Comparison of ENCODE assay signal across 1 cellular context in the genomic region with DNA sequence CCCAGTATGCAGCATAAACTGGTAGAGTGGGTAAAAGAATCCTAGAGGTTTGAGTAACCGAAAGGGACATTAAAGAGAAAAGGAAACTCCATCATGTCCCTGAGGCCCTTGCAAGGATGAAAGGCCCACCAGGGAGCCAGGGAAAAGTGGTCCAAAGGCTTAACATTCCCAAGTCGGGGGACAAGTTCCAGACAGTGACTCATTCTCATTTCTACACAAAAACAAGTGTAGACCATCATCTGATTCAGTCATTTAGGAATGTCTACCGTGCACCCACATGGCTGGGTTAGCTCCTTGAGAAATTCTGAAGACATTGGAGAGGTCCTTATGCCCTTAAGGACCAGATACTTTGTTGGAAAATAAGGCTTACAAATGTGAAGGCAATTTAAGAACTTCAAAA.
TF ChIP-seq lines count a peak whose summit lies in the region.

No MANE protein-coding gene starts in this region.

TF ChIP-seq in IMR-90, 13 proteins besides CTCF, POLR2A, EP300 and RAD21 (continued from another document):
- no peak for TF ChIP-seq RFX5 (IDR thresholded peaks at IDR 0.05; ENCODE audit: low read depth, low read length)
- TF ChIP-seq, protein P1, sequence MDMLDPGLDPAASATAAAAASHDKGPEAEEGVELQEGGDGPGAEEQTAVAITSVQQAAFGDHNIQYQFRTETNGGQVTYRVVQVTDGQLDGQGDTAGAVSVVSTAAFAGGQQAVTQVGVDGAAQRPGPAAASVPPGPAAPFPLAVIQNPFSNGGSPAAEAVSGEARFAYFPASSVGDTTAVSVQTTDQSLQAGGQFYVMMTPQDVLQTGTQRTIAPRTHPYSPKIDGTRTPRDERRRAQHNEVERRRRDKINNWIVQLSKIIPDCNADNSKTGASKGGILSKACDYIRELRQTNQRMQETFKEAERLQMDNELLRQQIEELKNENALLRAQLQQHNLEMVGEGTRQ (IDR thresholded peaks at IDR 0.05; ENCODE audit: low read depth, low read length): no peak
- peak; percentile 93 for TF ChIP-seq FOS (IDR thresholded peaks at IDR 0.05; ENCODE audit: low read depth, low read length)
- peak; percentile 89 for TF ChIP-seq RCOR1 (IDR thresholded peaks at IDR 0.05; ENCODE audit: insufficient replicate concordance, low read length)
- no peak for TF ChIP-seq MAFK (IDR thresholded peaks at IDR 0.05; ENCODE audit: low read depth, low read length)
- TF ChIP-seq ELK1 (IDR thresholded peaks at IDR 0.05; ENCODE audit: borderline replicate concordance, low read depth, low read length): no peak
